ENCODE assay signal across 8 cellular contexts in the genomic region with DNA sequence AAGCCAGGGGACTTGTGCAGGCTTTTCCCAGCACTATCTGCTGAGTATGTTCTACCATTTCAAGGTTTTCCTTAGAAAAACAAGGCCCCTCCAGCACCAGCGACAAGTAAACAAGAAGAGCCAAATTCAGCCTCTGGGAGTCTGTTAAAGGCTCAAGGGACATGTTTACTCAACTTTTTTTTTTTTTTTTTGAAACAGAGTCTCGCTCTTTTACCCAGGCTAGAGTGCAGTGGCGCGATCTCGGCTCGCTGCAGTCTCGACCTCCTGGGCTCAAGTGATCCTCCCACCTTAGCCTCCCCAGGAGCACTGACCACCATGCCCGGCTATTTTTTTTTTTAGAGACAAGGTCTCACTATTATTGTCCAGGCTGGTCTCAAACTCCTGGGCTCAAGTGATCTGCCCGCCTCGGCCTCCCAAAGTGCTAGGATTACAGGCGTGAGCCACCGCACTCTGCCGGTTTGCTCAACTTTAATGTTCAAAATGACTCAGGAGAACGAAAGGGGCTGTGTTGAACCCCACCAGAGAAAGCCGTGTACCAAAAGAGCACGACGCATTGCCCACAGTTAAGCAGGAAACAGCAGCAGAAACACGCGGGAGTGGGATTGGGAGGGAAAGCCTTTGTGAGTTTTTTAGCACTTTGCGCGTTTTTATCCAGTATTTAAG. TPM values are rescaled to one million over a fixed set of nuclear protein-coding genes. Genes with fewer than 3 reads are reported as not detected.
DNase-seq lines count a peak whose midpoint lies in the region; ATAC-seq and TF ChIP-seq lines count a peak whose summit lies in the region.

No MANE protein-coding gene starts in this region.

- H3K4me3 ChIP-seq in GM12865 (ENCODE audit: low read depth, low read length) (peak overlapping the region; percentile 64), esophagus muscularis mucosa (peak overlapping the region; percentile 74 to 85 (median 80))

- H3K27ac ChIP-seq in esophagus muscularis mucosa (replicated peaks in 1 of 4), result peak overlapping the region; percentile 93 to 95 (median 94)

- no peak for TF ChIP-seq EP300 in esophagus muscularis mucosa (IDR thresholded peaks at IDR 0.05)

- H3K9me3 ChIP-seq in esophagus muscularis mucosa, result no peaks in the 10 kb centered on the region

- CTCF ChIA-PET in WTC11 (lab: Charles Lee), result interaction anchor here (0.7 kb wide), 1 partner anchor 153 kb away, joined by 4 read pairs; no protein-coding TSS in a partner anchor

- peak overlapping the region; percentile 96 for H3K27ac Mint-ChIP-seq in WTC11

- H3K9me3 Mint-ChIP-seq in WTC11, result no peaks in the 10 kb centered on the region

- peaks cover 25 to 55% (median 44%) of the 10 kb centered on the region in 4 donors for H3K4me1 ChIP-seq in esophagus muscularis mucosa

- DNase-seq in GM12865 (ENCODE audit: low read depth) (peak; percentile 53), WTC11 (ENCODE audit: low spot score) (no peak), esophagus muscularis mucosa (ENCODE audit: extremely low spot score) (no peak), posterior vena cava (ENCODE audit: low spot score) (peak; percentile 44), medulla oblongata (ENCODE audit: extremely low spot score) (no peak), NCI-H1092 treated with DMSO at 0.1 percent for 48 hours (lab: John Stamatoyannopoulos, UW) (no peak), NCI-H1105 treated with DMSO at 0.1 percent for 48 hours (lab: John Stamatoyannopoulos, UW) (no peak)

- H3K36me3 ChIP-seq in esophagus muscularis mucosa, result peaks cover 6 to 39% (median 28%) of the 10 kb centered on the region in 4 donors

- peaks cover 10% of the 10 kb centered on the region for H3K4me1 Mint-ChIP-seq in WTC11

- WGBS in esophagus muscularis mucosa, result 28% methylated on average over 21 of the region's 21 CpGs

- POLR2A ChIA-PET in WTC11 (lab: Charles Lee), result no interaction called here

- no peaks in the 10 kb centered on the region for H3K27me3 Mint-ChIP-seq in WTC11 (ENCODE audit: low read depth)

- H3K27me3 ChIP-seq in esophagus muscularis mucosa, result no peaks in the 10 kb centered on the region

- intact Hi-C loops in esophagus muscularis mucosa (cut with DNase I), result no loop called here
- intact Hi-C loops in posterior vena cava (cut with DNase I), result no loop called here

- TF ChIP-seq CTCF in GM12865 (IDR thresholded peaks at IDR 0.05; ENCODE audit: insufficient read depth, low read depth, low read length, missing control alignments), result no peak
- no peak for TF ChIP-seq CTCF in WTC11 (IDR thresholded peaks at IDR 0.05)
- no peak for TF ChIP-seq CTCF in esophagus muscularis mucosa (IDR thresholded peaks at IDR 0.05)

- ATAC-seq in HG02943 (IDR thresholded peaks at IDR 0.05; ENCODE audit: low read depth, unreplicated experiment), result peak; percentile 18
- no peak for ATAC-seq in WTC11

- H3K36me3 Mint-ChIP-seq in WTC11, result peaks cover 32% of the 10 kb centered on the region

- no peak for TF ChIP-seq POLR2A in esophagus muscularis mucosa (IDR thresholded peaks at IDR 0.05; ENCODE audit: low read depth)

- H3K4me3 Mint-ChIP-seq in WTC11, result peak overlapping the region; percentile 99

TF ChIP-seq in WTC11, 78 proteins besides CTCF, POLR2A, EP300 and RAD21:
- TF ChIP-seq SOX15 (CRISPR knock-in tag; IDR thresholded peaks at IDR 0.05), result no peak
- TF ChIP-seq, protein P1, sequence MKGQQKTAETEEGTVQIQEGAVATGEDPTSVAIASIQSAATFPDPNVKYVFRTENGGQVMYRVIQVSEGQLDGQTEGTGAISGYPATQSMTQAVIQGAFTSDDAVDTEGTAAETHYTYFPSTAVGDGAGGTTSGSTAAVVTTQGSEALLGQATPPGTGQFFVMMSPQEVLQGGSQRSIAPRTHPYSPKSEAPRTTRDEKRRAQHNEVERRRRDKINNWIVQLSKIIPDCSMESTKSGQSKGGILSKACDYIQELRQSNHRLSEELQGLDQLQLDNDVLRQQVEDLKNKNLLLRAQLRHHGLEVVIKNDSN (CRISPR knock-in tag; IDR thresholded peaks at IDR 0.05), result no peak
- no peak for TF ChIP-seq TEAD4 (CRISPR knock-in tag; IDR thresholded peaks at IDR 0.05)
- TF ChIP-seq ZNF317 (CRISPR knock-in tag; IDR thresholded peaks at IDR 0.05; ENCODE audit: borderline replicate concordance, low read depth), result no peak
- TF ChIP-seq OVOL2 (CRISPR knock-in tag; IDR thresholded peaks at IDR 0.05; ENCODE audit: borderline replicate concordance), result no peak
- no peak for TF ChIP-seq MXD4 (CRISPR knock-in tag; IDR thresholded peaks at IDR 0.05; ENCODE audit: borderline replicate concordance)
- no peak for TF ChIP-seq ETV6 (CRISPR knock-in tag; IDR thresholded peaks at IDR 0.05)
- TF ChIP-seq GABPB1 (CRISPR knock-in tag; IDR thresholded peaks at IDR 0.05), result no peak
- no peak for TF ChIP-seq SP1 (CRISPR knock-in tag; conservative IDR thresholded peaks at IDR 0.05)
- no peak for TF ChIP-seq JAZF1 (CRISPR knock-in tag; IDR thresholded peaks at IDR 0.05)

RNA-seq across cellular contexts. Expression of a gene that starts 0.8 kb away (rescaled TPM):
- 167 to 175 TPM (median 173 TPM) in 3 replicates for total RNA-seq in WTC11 (2021)
- total RNA-seq in esophagus muscularis mucosa, result 100 to 1,000 TPM; 128 to 195 (median 171) TPM
- total RNA-seq in posterior vena cava, result 100 to 1,000 TPM in 1 of 2 donors, 10 to 100 TPM in 1; 95.8 to 106 TPM

RNA-seq across cellular contexts. Expression of a gene that starts 12.3 kb away (rescaled TPM):
- total RNA-seq in WTC11 (2021), result 23.8 to 25.9 TPM (median 24.0 TPM) in 3 replicates
- 10 to 100 TPM; 14.1 to 39.9 (median 17.8) TPM for total RNA-seq in esophagus muscularis mucosa
- total RNA-seq in posterior vena cava, result 10 to 100 TPM; 10.8 to 13.5 TPM

RNA-seq across cellular contexts. Expression of a gene that starts 29.5 kb away (rescaled TPM):
- total RNA-seq in WTC11 (2021), result 1.9 to 2.3 TPM (median 2.2 TPM) in 3 replicates
- total RNA-seq in esophagus muscularis mucosa, result 10 to 100 TPM; 39.6 to 64.4 (median 50.7) TPM
- 10 to 100 TPM; 40.0 to 57.5 TPM for total RNA-seq in posterior vena cava

Comparison
In these comparisons a context has a peak if more than half of its experiments do, and no peak if none do; other contexts are left out.
1. DNase-seq: peak in GM12865 (single experiment) and posterior vena cava (single experiment); none in WTC11 (single experiment), esophagus muscularis mucosa (single experiment), medulla oblongata (single experiment), NCI-H1092 treated with DMSO at 0.1 percent for 48 hours (single experiment) and NCI-H1105 treated with DMSO at 0.1 percent for 48 hours (single experiment).
2. RNA of a gene that starts 29.5 kb away (total RNA-seq): 39.6 to 64.4 TPM in esophagus muscularis mucosa and 40.0 to 57.5 TPM in posterior vena cava; 1.9 to 2.3 TPM in WTC11; every median in the first group is over 10 times any median in the second.